In the genomic region with DNA sequence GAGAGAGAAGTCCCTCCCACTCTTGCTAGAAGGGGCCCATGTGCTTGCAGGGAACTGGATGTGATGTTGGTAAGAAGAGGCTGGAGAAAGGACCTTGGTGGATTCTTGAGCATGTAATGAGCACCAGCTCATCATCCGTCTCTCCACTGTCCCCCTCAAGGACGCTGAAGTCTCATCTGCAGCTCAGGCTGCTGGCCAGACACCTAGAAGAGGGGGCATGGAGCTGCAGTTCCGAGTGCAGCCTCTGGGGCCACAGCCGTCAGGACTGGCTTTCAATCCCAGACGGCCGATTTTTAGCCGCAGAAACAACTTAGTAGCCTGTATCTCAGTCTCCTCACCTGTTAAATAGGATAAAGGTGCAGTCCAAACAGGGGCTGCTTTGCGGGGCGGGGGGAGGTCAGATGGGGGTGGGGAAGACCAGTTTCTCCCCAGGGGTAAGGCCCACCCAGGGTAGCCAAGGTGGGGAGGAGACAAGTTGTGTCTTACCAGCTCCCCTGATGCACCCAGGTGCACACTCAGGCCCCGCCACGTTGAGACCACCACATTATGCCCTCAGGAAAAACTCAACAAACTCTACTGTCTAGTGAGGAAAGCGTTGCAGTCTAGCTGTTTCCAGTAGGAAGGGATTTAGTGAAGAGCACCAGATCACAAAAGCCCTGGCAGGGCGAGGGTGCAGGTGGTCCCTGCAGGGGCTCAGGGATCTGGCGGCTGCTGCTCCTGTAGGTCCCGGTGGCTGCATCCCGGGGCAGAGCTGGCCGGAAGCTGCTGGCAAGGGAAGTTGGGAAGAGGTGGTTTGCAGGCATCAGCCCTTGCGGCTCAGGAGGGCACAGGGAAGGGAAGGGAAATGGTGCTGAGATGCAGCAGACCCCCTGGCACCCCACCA, we compare ENCODE assay signal across 1 cellular context.
TF ChIP-seq lines count a peak whose summit lies in the region.

No MANE protein-coding gene starts in this region.

TF ChIP-seq in IMR-90, 13 proteins besides CTCF, POLR2A, EP300 and RAD21 (continued from another document):
- TF ChIP-seq BHLHE40 (IDR thresholded peaks at IDR 0.05; ENCODE audit: low read depth, low read length) (no peak), RFX5 (IDR thresholded peaks at IDR 0.05; ENCODE audit: low read depth, low read length) (no peak), CHD1 (IDR thresholded peaks at IDR 0.05; ENCODE audit: low read depth, low read length) (no peak), MXI1 (IDR thresholded peaks at IDR 0.05; ENCODE audit: borderline replicate concordance, low read depth, low read length) (no peak), RCOR1 (IDR thresholded peaks at IDR 0.05; ENCODE audit: insufficient replicate concordance, low read length) (no peak), CEBPB (IDR thresholded peaks at IDR 0.05; ENCODE audit: low read depth, low read length) (no peak), SMC3 (IDR thresholded peaks at IDR 0.05; ENCODE audit: low read depth, low read length) (peak; percentile 29; the same call in 1 of the 2 replicates)
- TF ChIP-seq, protein P1, sequence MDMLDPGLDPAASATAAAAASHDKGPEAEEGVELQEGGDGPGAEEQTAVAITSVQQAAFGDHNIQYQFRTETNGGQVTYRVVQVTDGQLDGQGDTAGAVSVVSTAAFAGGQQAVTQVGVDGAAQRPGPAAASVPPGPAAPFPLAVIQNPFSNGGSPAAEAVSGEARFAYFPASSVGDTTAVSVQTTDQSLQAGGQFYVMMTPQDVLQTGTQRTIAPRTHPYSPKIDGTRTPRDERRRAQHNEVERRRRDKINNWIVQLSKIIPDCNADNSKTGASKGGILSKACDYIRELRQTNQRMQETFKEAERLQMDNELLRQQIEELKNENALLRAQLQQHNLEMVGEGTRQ (IDR thresholded peaks at IDR 0.05; ENCODE audit: low read depth, low read length) = no peak
